In genomic region chr7:8149222-8149621, GRCh38 we compare ENCODE assay signal across 9 cellular contexts.
A peak's percentile ranks its signal among the peaks of the same experiment; 100 is the strongest.
DNase-seq lines count a peak whose midpoint lies in the region; ATAC-seq and TF ChIP-seq lines count a peak whose summit lies in the region.
"Had no signal": no experiment of that assay in that cellular context is flagged by ENCODE, and none has a peak within 500 bp of the region (broad histone marks: within the 10 kb centered on the region; RNA-seq: fewer than 3 reads in every experiment).

No MANE protein-coding gene starts in this region.

- intact Hi-C loops in aorta (cut with DNase I), result no loop called here

- H3K27ac ChIP-seq in HL-60 (replicated peaks) (peak overlapping the region; percentile 34), aorta (ENCODE audit: low read depth in 1 of 2, low read length in 2 of 2) (no peak overlapping the region)
- H3K27ac ChIP-seq: psoas muscle had no signal

- DNase-seq in EL (peak; percentile 9), HL-60 (ENCODE audit: low read depth in 1 of 2, low spot score in 1 of 2) (peak in 1 of 2 experiments; percentile 61), foreskin fibroblast (peak; percentile 15 to 58), T-helper 9 cell (no peak), activated gamma-delta T cell (lab: John Stamatoyannopoulos, UW) (no peak), aorta (no peak)
- DNase-seq: psoas muscle had no signal

- ATAC-seq in GM19467 (IDR thresholded peaks at IDR 0.05; ENCODE audit: unreplicated experiment) (peak; percentile 71), GM21381 (IDR thresholded peaks at IDR 0.05; ENCODE audit: unreplicated experiment) (no peak), aorta (ENCODE audit: low FRiP score) (no peak)
- ATAC-seq: psoas muscle had no signal

- no peaks in the 10 kb centered on the region for H3K36me3 ChIP-seq in aorta (ENCODE audit: control insufficient read depth in 1 of 2, insufficient read depth in 2 of 2, low read length in 1 of 2)

- H3K4me3 ChIP-seq in HL-60 (replicated peaks; ENCODE audit: insufficient read depth, low read length) (no peak overlapping the region), foreskin fibroblast (ENCODE audit: low read depth in 1 of 2, low read length in 2 of 2) (no peak overlapping the region), aorta (ENCODE audit: low read length in 2 of 2) (no peak overlapping the region)
- H3K4me3 ChIP-seq: psoas muscle had no signal

- TF ChIP-seq CTCF in HL-60 (IDR thresholded peaks at IDR 0.05; ENCODE audit: insufficient read depth, low read length) (no peak), foreskin fibroblast (IDR thresholded peaks at IDR 0.05; ENCODE audit: low read depth, low read length) (no peak)

- H3K9me3 ChIP-seq in aorta (ENCODE audit: control insufficient read depth, low read length), result peaks cover 2% of the 10 kb centered on the region
- H3K9me3 ChIP-seq: psoas muscle had no signal

- H3K4me1 ChIP-seq in aorta (ENCODE audit: control insufficient read depth in 1 of 2, insufficient read depth in 2 of 2, low read length in 2 of 2), result no peaks in the 10 kb centered on the region

- 73 to 76% methylated on average over 4 of the region's 4 CpGs for WGBS in aorta, 2 donors

- H3K27me3 ChIP-seq in HL-60 (ENCODE audit: insufficient read depth, poor library complexity, severe bottlenecking) (no peaks in the 10 kb centered on the region), aorta (ENCODE audit: control insufficient read depth in 1 of 2, insufficient read depth in 2 of 2, low read length in 1 of 2) (no peaks in the 10 kb centered on the region)

Comparison
In these comparisons a context has a peak if more than half of its experiments do, and no peak if none do; other contexts are left out.
1. DNase-seq: peak in EL (single experiment) and foreskin fibroblast (2 of 2); none in T-helper 9 cell (single experiment), activated gamma-delta T cell (single experiment) and aorta (0 of 2).